ENCODE assay signal across 8 cellular contexts in genomic region chr2:25664531-25665307, GRCh38. TPM values are rescaled to one million over a fixed set of nuclear protein-coding genes. Genes with fewer than 3 reads are reported as not detected.
DNase-seq lines count a peak whose midpoint lies in the region; ATAC-seq and TF ChIP-seq lines count a peak whose summit lies in the region.

No MANE protein-coding gene starts in this region.

- CTCF ChIA-PET in activated CD4-positive, alpha-beta memory T cell treated with anti-CD3 and anti-CD28 coated beads for 36 hours (lab: Charles Lee): interaction anchor here (0.6 to 4.8 kb wide), 6 partner anchors 11 to 299 kb away, joined by 3 to 33 read pairs (median 6); no protein-coding TSS in a partner anchor
- CTCF ChIA-PET in activated CD4-positive, alpha-beta memory T cell treated with anti-CD3 and anti-CD28 coated beads, Interleukin-2, amount 10 ng/mL, durations not matched to agents 7 days and 5 days (lab: Charles Lee): interaction anchor here (1.1 to 2.5 kb wide), 4 partner anchors 10 to 57 kb away, joined by 3 to 32 read pairs (median 3); no protein-coding TSS in a partner anchor

- no peak overlapping the region for H3K4me3 Mint-ChIP-seq in activated CD4-positive, alpha-beta memory T cell treated with anti-CD3 and anti-CD28 coated beads for 36 hours
- H3K4me3 Mint-ChIP-seq in activated CD4-positive, alpha-beta memory T cell treated with anti-CD3 and anti-CD28 coated beads, Interleukin-2, amount 10 ng/mL, durations not matched to agents 7 days and 5 days: no peak overlapping the region
- peak overlapping the region; percentile 1 for H3K4me3 Mint-ChIP-seq in activated T-helper 2 cell treated with anti-CD3 and anti-CD28 coated beads, Interferon-gamma antibody, Interleukin-2, Interleukin-4, amounts not matched to agents 10 μg/mL and 5 μg/mL and 100 μg/mL, durations not matched to agents 14 hours and 24 hours and 36 hours (ENCODE audit: low read depth)
- no peak overlapping the region for H3K4me3 Mint-ChIP-seq in progenitor cell of endocrine pancreas (ENCODE audit: low read depth)

- peak; percentile 39 for DNase-seq in activated CD4-positive, alpha-beta memory T cell treated with anti-CD3 and anti-CD28 coated beads for 36 hours
- DNase-seq in activated CD4-positive, alpha-beta memory T cell treated with anti-CD3 and anti-CD28 coated beads, Interleukin-2, amount 10 ng/mL, durations not matched to agents 7 days and 5 days: no peak
- DNase-seq in M059J (ENCODE audit: low read depth) (peak; percentile 18), cardiac muscle cell (ENCODE audit: low read depth in 1 of 2, low spot score in 1 of 2) (peak; percentile 80 to 81), progenitor cell of endocrine pancreas (ENCODE audit: low spot score, unreplicated experiment) (peak; percentile 34), NCI-H774 (lab: John Stamatoyannopoulos, UW) (no peak)
- no peak for DNase-seq in activated T-helper 2 cell treated with anti-CD3 and anti-CD28 coated beads, Interferon-gamma antibody, Interleukin-2, Interleukin-4, amounts not matched to agents 10 μg/mL and 5 μg/mL and 100 μg/mL, durations not matched to agents 14 hours and 24 hours and 36 hours (ENCODE audit: low spot score)

- POLR2A ChIA-PET in activated CD4-positive, alpha-beta memory T cell treated with anti-CD3 and anti-CD28 coated beads for 36 hours (lab: Charles Lee): no interaction called here
- POLR2A ChIA-PET in activated CD4-positive, alpha-beta memory T cell treated with anti-CD3 and anti-CD28 coated beads, Interleukin-2, amount 10 ng/mL, durations not matched to agents 7 days and 5 days (lab: Charles Lee): interaction anchor here (1.3 kb wide), 1 partner anchor 8 kb away, joined by 5 read pairs; the partner anchor contains the start of gene DTNB

- TF ChIP-seq CTCF in cardiac muscle cell (IDR thresholded peaks at IDR 0.05; ENCODE audit: low read depth, low read length) (peak; percentile 83), progenitor cell of endocrine pancreas (IDR thresholded peaks at IDR 0.05; ENCODE audit: unreplicated experiment) (peak; percentile 81)

- ATAC-seq in GM18909 (IDR thresholded peaks at IDR 0.05; ENCODE audit: poor library complexity, unreplicated experiment): no peak

- no peaks in the 10 kb centered on the region for H3K9me3 ChIP-seq in cardiac muscle cell (ENCODE audit: low read depth)

- H3K36me3 ChIP-seq in cardiac muscle cell: no peaks in the 10 kb centered on the region

- intact Hi-C loops in activated CD4-positive, alpha-beta memory T cell treated with anti-CD3 and anti-CD28 coated beads for 36 hours (cut with micrococcal nuclease): loop anchor here (2.0 kb wide), 1 partner anchor 58 kb away; no protein-coding TSS in a partner anchor
- intact Hi-C loops in activated T-helper 2 cell treated with anti-CD3 and anti-CD28 coated beads, Interferon-gamma antibody, Interleukin-2, Interleukin-4, amounts not matched to agents 10 μg/mL and 5 μg/mL and 100 μg/mL, durations not matched to agents 14 hours and 24 hours and 36 hours (cut with micrococcal nuclease): loop anchor here (1.0 kb wide), 1 partner anchor 57 kb away; no protein-coding TSS in a partner anchor

- peaks cover 19% of the 10 kb centered on the region for H3K4me1 Mint-ChIP-seq in activated CD4-positive, alpha-beta memory T cell treated with anti-CD3 and anti-CD28 coated beads for 36 hours (ENCODE audit: low read depth)
- peaks cover 6% of the 10 kb centered on the region for H3K4me1 Mint-ChIP-seq in activated CD4-positive, alpha-beta memory T cell treated with anti-CD3 and anti-CD28 coated beads, Interleukin-2, amount 10 ng/mL, durations not matched to agents 7 days and 5 days
- peaks cover 18% of the 10 kb centered on the region for H3K4me1 Mint-ChIP-seq in activated T-helper 2 cell treated with anti-CD3 and anti-CD28 coated beads, Interferon-gamma antibody, Interleukin-2, Interleukin-4, amounts not matched to agents 10 μg/mL and 5 μg/mL and 100 μg/mL, durations not matched to agents 14 hours and 24 hours and 36 hours (ENCODE audit: low read depth)
- H3K4me1 Mint-ChIP-seq in progenitor cell of endocrine pancreas (ENCODE audit: low read depth): peaks cover 10% of the 10 kb centered on the region

- no peak overlapping the region for H3K4me3 ChIP-seq in cardiac muscle cell

- H3K27ac ChIP-seq in cardiac muscle cell: no peak overlapping the region

- H3K27me3 ChIP-seq in cardiac muscle cell: no peaks in the 10 kb centered on the region

- H3K27me3 Mint-ChIP-seq in activated CD4-positive, alpha-beta memory T cell treated with anti-CD3 and anti-CD28 coated beads for 36 hours: no peaks in the 10 kb centered on the region
- peaks cover 2% of the 10 kb centered on the region for H3K27me3 Mint-ChIP-seq in activated CD4-positive, alpha-beta memory T cell treated with anti-CD3 and anti-CD28 coated beads, Interleukin-2, amount 10 ng/mL, durations not matched to agents 7 days and 5 days
- no peaks in the 10 kb centered on the region for H3K27me3 Mint-ChIP-seq in activated T-helper 2 cell treated with anti-CD3 and anti-CD28 coated beads, Interferon-gamma antibody, Interleukin-2, Interleukin-4, amounts not matched to agents 10 μg/mL and 5 μg/mL and 100 μg/mL, durations not matched to agents 14 hours and 24 hours and 36 hours (ENCODE audit: low read depth)
- H3K27me3 Mint-ChIP-seq in progenitor cell of endocrine pancreas: no peaks in the 10 kb centered on the region

- H3K9me3 Mint-ChIP-seq in activated CD4-positive, alpha-beta memory T cell treated with anti-CD3 and anti-CD28 coated beads for 36 hours: no peaks in the 10 kb centered on the region
- H3K9me3 Mint-ChIP-seq in activated CD4-positive, alpha-beta memory T cell treated with anti-CD3 and anti-CD28 coated beads, Interleukin-2, amount 10 ng/mL, durations not matched to agents 7 days and 5 days: no peaks in the 10 kb centered on the region
- H3K9me3 Mint-ChIP-seq in activated T-helper 2 cell treated with anti-CD3 and anti-CD28 coated beads, Interferon-gamma antibody, Interleukin-2, Interleukin-4, amounts not matched to agents 10 μg/mL and 5 μg/mL and 100 μg/mL, durations not matched to agents 14 hours and 24 hours and 36 hours: no peaks in the 10 kb centered on the region
- no peaks in the 10 kb centered on the region for H3K9me3 Mint-ChIP-seq in progenitor cell of endocrine pancreas (ENCODE audit: low read depth)

- no peaks in the 10 kb centered on the region for H3K36me3 Mint-ChIP-seq in activated CD4-positive, alpha-beta memory T cell treated with anti-CD3 and anti-CD28 coated beads for 36 hours
- H3K36me3 Mint-ChIP-seq in activated CD4-positive, alpha-beta memory T cell treated with anti-CD3 and anti-CD28 coated beads, Interleukin-2, amount 10 ng/mL, durations not matched to agents 7 days and 5 days (ENCODE audit: low read depth): peaks cover 2% of the 10 kb centered on the region
- no peaks in the 10 kb centered on the region for H3K36me3 Mint-ChIP-seq in activated T-helper 2 cell treated with anti-CD3 and anti-CD28 coated beads, Interferon-gamma antibody, Interleukin-2, Interleukin-4, amounts not matched to agents 10 μg/mL and 5 μg/mL and 100 μg/mL, durations not matched to agents 14 hours and 24 hours and 36 hours (ENCODE audit: low read depth)
- H3K36me3 Mint-ChIP-seq in progenitor cell of endocrine pancreas (ENCODE audit: insufficient read depth): no peaks in the 10 kb centered on the region

- H3K4me1 ChIP-seq in cardiac muscle cell (ENCODE audit: low read depth): peaks cover 11% of the 10 kb centered on the region

- H3K27ac Mint-ChIP-seq in activated CD4-positive, alpha-beta memory T cell treated with anti-CD3 and anti-CD28 coated beads for 36 hours: no peak overlapping the region
- no peak overlapping the region for H3K27ac Mint-ChIP-seq in activated CD4-positive, alpha-beta memory T cell treated with anti-CD3 and anti-CD28 coated beads, Interleukin-2, amount 10 ng/mL, durations not matched to agents 7 days and 5 days
- no peak overlapping the region for H3K27ac Mint-ChIP-seq in activated T-helper 2 cell treated with anti-CD3 and anti-CD28 coated beads, Interferon-gamma antibody, Interleukin-2, Interleukin-4, amounts not matched to agents 10 μg/mL and 5 μg/mL and 100 μg/mL, durations not matched to agents 14 hours and 24 hours and 36 hours
- peak overlapping the region; percentile 62 for H3K27ac Mint-ChIP-seq in progenitor cell of endocrine pancreas

RNA-seq across cellular contexts. Expression of gene DTNB, which starts 8.7 kb away (rescaled TPM):
- 10 to 100 TPM; 20.8 to 25.1 TPM for total RNA-seq in activated CD4-positive, alpha-beta memory T cell treated with anti-CD3 and anti-CD28 coated beads for 36 hours
- 10 to 100 TPM; 27.0 to 29.8 TPM for total RNA-seq in activated CD4-positive, alpha-beta memory T cell treated with anti-CD3 and anti-CD28 coated beads, Interleukin-2, amount 10 ng/mL, durations not matched to agents 7 days and 5 days
- 12.2 and 12.5 TPM in 2 replicates for total RNA-seq in M059J (2014; rRNA removed; shearing (Covaris generic))
- 32.1 and 33.9 TPM in 2 replicates for total RNA-seq in activated T-helper 2 cell treated with anti-CD3 and anti-CD28 coated beads, Interferon-gamma antibody, Interleukin-2, Interleukin-4, amounts not matched to agents 10 μg/mL and 5 μg/mL and 100 μg/mL, durations not matched to agents 14 hours and 24 hours and 36 hours
- total RNA-seq in cardiac muscle cell (18.0 and 31.3 TPM in 2 replicates), progenitor cell of endocrine pancreas (26.6 and 29.3 TPM in 2 replicates)
- 33.4 and 42.9 TPM in 2 replicates for polyA plus RNA-seq in cardiac muscle cell

Comparison
In these comparisons a context has a peak if more than half of its experiments do, and no peak if none do; other contexts are left out.
1. DNase-seq: peak in activated CD4-positive, alpha-beta memory T cell treated with anti-CD3 and anti-CD28 coated beads for 36 hours (single experiment), M059J (single experiment), cardiac muscle cell (2 of 2) and progenitor cell of endocrine pancreas (single experiment); none in activated CD4-positive, alpha-beta memory T cell treated with anti-CD3 and anti-CD28 coated beads, Interleukin-2, amount 10 ng/mL, durations not matched to agents 7 days and 5 days (single experiment), activated T-helper 2 cell treated with anti-CD3 and anti-CD28 coated beads, Interferon-gamma antibody, Interleukin-2, Interleukin-4, amounts not matched to agents 10 μg/mL and 5 μg/mL and 100 μg/mL, durations not matched to agents 14 hours and 24 hours and 36 hours (single experiment) and NCI-H774 (single experiment).